In the genomic region with DNA sequence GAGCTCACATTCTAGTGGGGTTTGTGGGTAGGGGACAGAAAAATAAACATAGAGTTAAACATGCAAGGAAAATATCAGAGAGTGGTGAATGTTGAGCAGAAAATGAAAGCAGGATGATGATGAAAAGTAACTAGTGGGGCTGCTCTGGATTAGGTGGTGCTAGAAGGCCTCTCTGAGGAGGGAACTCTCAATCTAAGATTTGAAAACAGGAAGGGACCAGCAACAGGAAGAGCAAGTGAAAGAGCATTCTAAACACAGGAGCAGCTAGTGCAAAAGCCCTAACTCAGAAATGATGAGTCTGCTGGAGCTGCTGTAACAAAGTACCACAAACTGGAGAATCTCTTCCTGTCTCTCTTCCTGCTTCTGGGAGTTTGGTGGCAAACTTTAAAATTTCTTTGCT, we compare ENCODE assay signal across 1 cellular context.
TF ChIP-seq lines count a peak whose summit lies in the region.

No MANE protein-coding gene starts in this region.

TF ChIP-seq in GM23338, 12 proteins besides CTCF, POLR2A, EP300 and RAD21 (continued from another document):
- TF ChIP-seq, protein P1, sequence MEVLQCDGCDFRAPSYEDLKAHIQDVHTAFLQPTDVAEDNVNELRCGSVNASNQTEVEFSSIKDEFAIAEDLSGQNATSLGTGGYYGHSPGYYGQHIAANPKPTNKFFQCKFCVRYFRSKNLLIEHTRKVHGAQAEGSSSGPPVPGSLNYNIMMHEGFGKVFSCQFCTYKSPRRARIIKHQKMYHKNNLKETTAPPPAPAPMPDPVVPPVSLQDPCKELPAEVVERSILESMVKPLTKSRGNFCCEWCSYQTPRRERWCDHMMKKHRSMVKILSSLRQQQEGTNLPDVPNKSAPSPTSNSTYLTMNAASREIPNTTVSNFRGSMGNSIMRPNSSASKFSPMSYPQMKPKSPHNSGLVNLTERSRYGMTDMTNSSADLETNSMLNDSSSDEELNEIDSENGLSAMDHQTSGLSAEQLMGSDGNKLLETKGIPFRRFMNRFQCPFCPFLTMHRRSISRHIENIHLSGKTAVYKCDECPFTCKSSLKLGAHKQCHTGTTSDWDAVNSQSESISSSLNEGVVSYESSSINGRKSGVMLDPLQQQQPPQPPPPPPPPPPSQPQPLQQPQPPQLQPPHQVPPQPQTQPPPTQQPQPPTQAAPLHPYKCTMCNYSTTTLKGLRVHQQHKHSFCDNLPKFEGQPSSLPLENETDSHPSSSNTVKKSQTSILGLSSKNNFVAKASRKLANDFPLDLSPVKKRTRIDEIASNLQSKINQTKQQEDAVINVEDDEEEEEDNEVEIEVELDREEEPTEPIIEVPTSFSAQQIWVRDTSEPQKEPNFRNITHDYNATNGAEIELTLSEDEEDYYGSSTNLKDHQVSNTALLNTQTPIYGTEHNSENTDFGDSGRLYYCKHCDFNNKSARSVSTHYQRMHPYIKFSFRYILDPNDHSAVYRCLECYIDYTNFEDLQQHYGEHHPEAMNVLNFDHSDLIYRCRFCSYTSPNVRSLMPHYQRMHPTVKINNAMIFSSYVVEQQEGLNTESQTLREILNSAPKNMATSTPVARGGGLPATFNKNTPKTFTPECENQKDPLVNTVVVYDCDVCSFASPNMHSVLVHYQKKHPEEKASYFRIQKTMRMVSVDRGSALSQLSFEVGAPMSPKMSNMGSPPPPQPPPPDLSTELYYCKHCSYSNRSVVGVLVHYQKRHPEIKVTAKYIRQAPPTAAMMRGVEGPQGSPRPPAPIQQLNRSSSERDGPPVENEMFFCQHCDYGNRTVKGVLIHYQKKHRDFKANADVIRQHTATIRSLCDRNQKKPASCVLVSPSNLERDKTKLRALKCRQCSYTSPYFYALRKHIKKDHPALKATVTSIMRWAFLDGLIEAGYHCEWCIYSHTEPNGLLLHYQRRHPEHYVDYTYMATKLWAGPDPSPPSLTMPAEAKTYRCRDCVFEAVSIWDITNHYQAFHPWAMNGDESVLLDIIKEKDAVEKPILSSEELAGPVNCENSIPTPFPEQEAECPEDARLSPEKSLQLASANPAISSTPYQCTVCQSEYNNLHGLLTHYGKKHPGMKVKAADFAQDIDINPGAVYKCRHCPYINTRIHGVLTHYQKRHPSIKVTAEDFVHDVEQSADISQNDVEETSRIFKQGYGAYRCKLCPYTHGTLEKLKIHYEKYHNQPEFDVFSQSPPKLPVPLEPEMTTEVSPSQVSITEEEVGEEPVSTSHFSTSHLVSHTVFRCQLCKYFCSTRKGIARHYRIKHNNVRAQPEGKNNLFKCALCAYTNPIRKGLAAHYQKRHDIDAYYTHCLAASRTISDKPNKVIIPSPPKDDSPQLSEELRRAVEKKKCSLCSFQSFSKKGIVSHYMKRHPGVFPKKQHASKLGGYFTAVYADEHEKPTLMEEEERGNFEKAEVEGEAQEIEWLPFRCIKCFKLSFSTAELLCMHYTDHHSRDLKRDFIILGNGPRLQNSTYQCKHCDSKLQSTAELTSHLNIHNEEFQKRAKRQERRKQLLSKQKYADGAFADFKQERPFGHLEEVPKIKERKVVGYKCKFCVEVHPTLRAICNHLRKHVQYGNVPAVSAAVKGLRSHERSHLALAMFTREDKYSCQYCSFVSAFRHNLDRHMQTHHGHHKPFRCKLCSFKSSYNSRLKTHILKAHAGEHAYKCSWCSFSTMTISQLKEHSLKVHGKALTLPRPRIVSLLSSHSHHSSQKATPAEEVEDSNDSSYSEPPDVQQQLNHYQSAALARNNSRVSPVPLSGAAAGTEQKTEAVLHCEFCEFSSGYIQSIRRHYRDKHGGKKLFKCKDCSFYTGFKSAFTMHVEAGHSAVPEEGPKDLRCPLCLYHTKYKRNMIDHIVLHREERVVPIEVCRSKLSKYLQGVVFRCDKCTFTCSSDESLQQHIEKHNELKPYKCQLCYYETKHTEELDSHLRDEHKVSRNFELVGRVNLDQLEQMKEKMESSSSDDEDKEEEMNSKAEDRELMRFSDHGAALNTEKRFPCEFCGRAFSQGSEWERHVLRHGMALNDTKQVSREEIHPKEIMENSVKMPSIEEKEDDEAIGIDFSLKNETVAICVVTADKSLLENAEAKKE (CRISPR knock-in tag; IDR thresholded peaks at IDR 0.05): no peak
- TF ChIP-seq STAT1 (IDR thresholded peaks at IDR 0.05; ENCODE audit: unreplicated experiment) (no peak), JUNB (IDR thresholded peaks at IDR 0.05; ENCODE audit: unreplicated experiment) (no peak)
